Comparison of ENCODE assay signal across 21 cellular contexts in genomic region chr14:54148251-54148650, GRCh38.
"Had no signal": no experiment of that assay in that cellular context is flagged by ENCODE, and none has a peak within 500 bp of the region (broad histone marks: within the 10 kb centered on the region; RNA-seq: fewer than 3 reads in every experiment).

No MANE protein-coding gene starts in this region.

- H3K4me1 Mint-ChIP-seq: naive B cell; nephron; stimulated activated memory B cell treated with anti-CD40 and anti-IgM and Interleukin-4, amounts not matched to agents 10 μg/mL and 1 μg/mL and 100 μg/mL, for 72 hours had no signal

- H3K4me3 ChIP-seq: gastrocnemius medialis, heart right ventricle, spleen, tibial artery, upper lobe of left lung, uterus had no signal

- H3K27me3 Mint-ChIP-seq: dendritic cell treated with granulocyte-macrophage colony-stimulating factor and Interleukin-4, amounts not matched to agents 40 ng/mL and 50 ng/mL, for 4 days; stimulated activated memory B cell treated with anti-CD40 and anti-IgM and Interleukin-4, amounts not matched to agents 10 μg/mL and 1 μg/mL and 100 μg/mL, for 72 hours had no signal

- H3K27ac Mint-ChIP-seq: dendritic cell treated with granulocyte-macrophage colony-stimulating factor and Interleukin-4, amounts not matched to agents 40 ng/mL and 50 ng/mL, for 4 days; naive B cell; nephron; stimulated activated memory B cell treated with anti-CD40 and anti-IgM and Interleukin-4, amounts not matched to agents 10 μg/mL and 1 μg/mL and 100 μg/mL, for 72 hours; stimulated activated naive CD8-positive, alpha-beta T cell treated with anti-CD3 and anti-CD28 coated beads, Interleukin-15, Interleukin-2, amounts not matched to agents 100 ng/mL and 50 ng/mL, for 24 hours had no signal

- DNase-seq: erythroblast; gastrocnemius medialis; heart right ventricle; hypothalamus; islet precursor cell; mammary epithelial cell; naive B cell; posterior cingulate gyrus; spleen; stimulated activated CD4-positive, alpha-beta T cell treated with anti-CD3 and anti-CD28 coated beads, Interleukin-15, amount 100 ng/mL, for 24 hours; stimulated activated CD4-positive, alpha-beta T cell treated with anti-CD3 and anti-CD28 coated beads, Interleukin-1b, Interleukin-23, amount 100 ng/mL, for 48 hours; stimulated activated CD4-positive, alpha-beta T cell treated with anti-CD3 and anti-CD28 coated beads, Interleukin-4, amount 100 ng/mL, for 24 hours; tibial artery; upper lobe of left lung; uterus had no signal

- ATAC-seq: gastrocnemius medialis; heart right ventricle; left lobe of liver; sciatic nerve; stimulated activated memory B cell treated with anti-CD40 and anti-IgM and Interleukin-4, amounts not matched to agents 10 μg/mL and 1 μg/mL and 100 μg/mL, for 72 hours had no signal

- H3K4me3 Mint-ChIP-seq: dendritic cell treated with granulocyte-macrophage colony-stimulating factor and Interleukin-4, amounts not matched to agents 40 ng/mL and 50 ng/mL, for 4 days; naive B cell; nephron; stimulated activated memory B cell treated with anti-CD40 and anti-IgM and Interleukin-4, amounts not matched to agents 10 μg/mL and 1 μg/mL and 100 μg/mL, for 72 hours; stimulated activated naive CD8-positive, alpha-beta T cell treated with anti-CD3 and anti-CD28 coated beads, Interleukin-15, Interleukin-2, amounts not matched to agents 100 ng/mL and 50 ng/mL, for 24 hours had no signal

- H3K36me3 Mint-ChIP-seq: stimulated activated memory B cell treated with anti-CD40 and anti-IgM and Interleukin-4, amounts not matched to agents 10 μg/mL and 1 μg/mL and 100 μg/mL, for 72 hours had no signal
